Comparison of ENCODE assay signal across 18 cellular contexts in genomic region chr2:235723811-235724465, GRCh38.
DNase-seq lines count a peak whose midpoint lies in the region; ATAC-seq and TF ChIP-seq lines count a peak whose summit lies in the region.
"Had no signal": no experiment of that assay in that cellular context is flagged by ENCODE, and none has a peak within 500 bp of the region (broad histone marks: within the 10 kb centered on the region; RNA-seq: fewer than 3 reads in every experiment).

No MANE protein-coding gene starts in this region.

- TF ChIP-seq EP300 in gastroesophageal sphincter (IDR thresholded peaks at IDR 0.05): no peak

- no peaks in the 10 kb centered on the region for H3K9me3 ChIP-seq in gastroesophageal sphincter
- H3K9me3 ChIP-seq in muscle layer of colon (ENCODE audit: low read length): no peaks in the 10 kb centered on the region

- no peak overlapping the region for H3K4me3 Mint-ChIP-seq in GM23338
- H3K4me3 Mint-ChIP-seq: activated CD4-positive, alpha-beta T cell treated with anti-CD3 and anti-CD28 coated beads, Interleukin-2, amount 10 ng/mL, durations not matched to agents 7 days and 5 days; activated naive CD8-positive, alpha-beta T cell treated with anti-CD3 and anti-CD28 coated beads, Interleukin-2, amount 50 U/mL, for 24 hours; activated T-helper 17 cell treated with anti-CD3 and anti-CD28 coated beads, Interleukin-2, amount 50 U/mL, for 72 hours; dendritic cell treated with granulocyte-macrophage colony-stimulating factor and Interleukin-4, amounts not matched to agents 40 ng/mL and 50 ng/mL, for 4 days had no signal

- H3K9me2 ChIP-seq in GM23338 (ENCODE audit: insufficient read depth): no peaks in the 10 kb centered on the region

- H3K36me3 Mint-ChIP-seq in GM23338 (ENCODE audit: low read depth): peaks cover 14% of the 10 kb centered on the region
- H3K36me3 Mint-ChIP-seq: CD4-positive, CD25-positive, alpha-beta regulatory T cell had no signal

- peak overlapping the region; percentile 7 for H3K9ac ChIP-seq in muscle layer of colon (ENCODE audit: low read length)

- no peaks in the 10 kb centered on the region; the same call in 1 of the 2 replicates for H3K79me2 ChIP-seq in GM23338 (replicated peaks; ENCODE audit: insufficient read depth)

- no peak overlapping the region for H2AFZ ChIP-seq in GM23338

- peaks cover 1% of the 10 kb centered on the region for H3K27me3 Mint-ChIP-seq in GM23338 (ENCODE audit: insufficient read depth, low read depth, poor library complexity)
- H3K27me3 Mint-ChIP-seq: activated CD4-positive, alpha-beta T cell treated with anti-CD3 and anti-CD28 coated beads, Interleukin-2, amount 10 ng/mL, durations not matched to agents 7 days and 5 days; activated T-helper 17 cell treated with anti-CD3 and anti-CD28 coated beads, Interleukin-2, amount 50 U/mL, for 72 hours; CD4-positive, CD25-positive, alpha-beta regulatory T cell; dendritic cell treated with granulocyte-macrophage colony-stimulating factor and Interleukin-4, amounts not matched to agents 40 ng/mL and 50 ng/mL, for 4 days had no signal

- H3K4me2 ChIP-seq in GM23338: no peak overlapping the region

- no peaks in the 10 kb centered on the region for H3K36me3 ChIP-seq in GM23338 (ENCODE audit: insufficient read depth)
- H3K36me3 ChIP-seq in gastroesophageal sphincter: peaks cover 0 to 15% of the 10 kb centered on the region in 2 donors
- no peaks in the 10 kb centered on the region for H3K36me3 ChIP-seq in muscle layer of colon (ENCODE audit: insufficient read depth, low read length)

- no peak for TF ChIP-seq POLR2A in gastroesophageal sphincter (IDR thresholded peaks at IDR 0.05)

- peaks cover 4% of the 10 kb centered on the region; the same call in 1 of the 3 replicates for H3K9me3 Mint-ChIP-seq in GM23338
- H3K9me3 Mint-ChIP-seq: activated CD4-positive, alpha-beta T cell treated with anti-CD3 and anti-CD28 coated beads, Interleukin-2, amount 10 ng/mL, durations not matched to agents 7 days and 5 days; activated naive CD8-positive, alpha-beta T cell treated with anti-CD3 and anti-CD28 coated beads, Interleukin-2, amount 50 U/mL, for 24 hours; activated T-helper 17 cell treated with anti-CD3 and anti-CD28 coated beads, Interleukin-2, amount 50 U/mL, for 72 hours; CD4-positive, CD25-positive, alpha-beta regulatory T cell; dendritic cell treated with granulocyte-macrophage colony-stimulating factor and Interleukin-4, amounts not matched to agents 40 ng/mL and 50 ng/mL, for 4 days had no signal

- H3K27ac ChIP-seq in GM23338 (ENCODE audit: low read depth) (no peak overlapping the region), gastroesophageal sphincter (peak overlapping the region; percentile 48 to 82 (median 74)), muscle layer of colon (ENCODE audit: low read depth, low read length) (peak overlapping the region; percentile 68), substantia nigra (ENCODE audit: low read depth, low read length, poor library complexity, severe bottlenecking) (peak overlapping the region; percentile 89)

- 100% methylated on average over 1 to 2 of the region's 16 CpGs for whole genome bisulfite sequencing in gastroesophageal sphincter (ENCODE audit: low coverage in 1 of 2), 2 donors

- peaks cover 28% of the 10 kb centered on the region for H3K4me1 Mint-ChIP-seq in GM23338
- H3K4me1 Mint-ChIP-seq: activated CD4-positive, alpha-beta T cell treated with anti-CD3 and anti-CD28 coated beads, Interleukin-2, amount 10 ng/mL, durations not matched to agents 7 days and 5 days; activated naive CD8-positive, alpha-beta T cell treated with anti-CD3 and anti-CD28 coated beads, Interleukin-2, amount 50 U/mL, for 24 hours; activated T-helper 17 cell treated with anti-CD3 and anti-CD28 coated beads, Interleukin-2, amount 50 U/mL, for 72 hours; CD4-positive, CD25-positive, alpha-beta regulatory T cell had no signal

- DNase-seq in GM23338 (ENCODE audit: low spot score) (no peak), substantia nigra (lab: John Stamatoyannopoulos, UW) (peak in 31 of 49 donors; percentile 21 to 79 (median 44)), NCI-H2029 treated with DMSO at 0.1 percent for 48 hours (lab: John Stamatoyannopoulos, UW) (no peak), mucosa of gallbladder (ENCODE audit: low spot score) (no peak)
- DNase-seq in stimulated activated CD4-positive, alpha-beta T cell treated with anti-CD3 and anti-CD28 coated beads, Interleukin-12 subunit alpha, Interleukin-12 subunit beta, amount 100 ng/mL, for 4 hours: no peak
- DNase-seq: activated CD4-positive, alpha-beta T cell treated with anti-CD3 and anti-CD28 coated beads, Interleukin-2, amount 10 ng/mL, durations not matched to agents 7 days and 5 days; activated naive CD8-positive, alpha-beta T cell treated with anti-CD3 and anti-CD28 coated beads, Interleukin-2, amount 50 U/mL, for 24 hours; CD4-positive, CD25-positive, alpha-beta regulatory T cell; GOT3; mesenchymal stem cell; MM.1S; NCI-H146; SHP77 had no signal

- no peaks in the 10 kb centered on the region for H4K20me1 ChIP-seq in GM23338 (replicated peaks; ENCODE audit: insufficient read depth)

- 0 out of 2 replicates have a peak overlapping the region, but pooled peaks have one; percentile 11 for H3K27ac Mint-ChIP-seq in GM23338
- H3K27ac Mint-ChIP-seq: activated CD4-positive, alpha-beta T cell treated with anti-CD3 and anti-CD28 coated beads, Interleukin-2, amount 10 ng/mL, durations not matched to agents 7 days and 5 days; activated naive CD8-positive, alpha-beta T cell treated with anti-CD3 and anti-CD28 coated beads, Interleukin-2, amount 50 U/mL, for 24 hours; activated T-helper 17 cell treated with anti-CD3 and anti-CD28 coated beads, Interleukin-2, amount 50 U/mL, for 72 hours; CD4-positive, CD25-positive, alpha-beta regulatory T cell; dendritic cell treated with granulocyte-macrophage colony-stimulating factor and Interleukin-4, amounts not matched to agents 40 ng/mL and 50 ng/mL, for 4 days had no signal

- ATAC-seq in GM23338: no peak; the same call in 2 of the 3 replicates
- no peak for ATAC-seq in gastroesophageal sphincter
- no peak for ATAC-seq in GM21576 (IDR thresholded peaks at IDR 0.05; ENCODE audit: unreplicated experiment)
- ATAC-seq: activated naive CD8-positive, alpha-beta T cell treated with anti-CD3 and anti-CD28 coated beads, Interleukin-2, amount 50 U/mL, for 24 hours; activated T-helper 17 cell treated with anti-CD3 and anti-CD28 coated beads, Interleukin-2, amount 50 U/mL, for 72 hours had no signal

- H3K4me1 ChIP-seq in GM23338 (ENCODE audit: insufficient read depth): no peaks in the 10 kb centered on the region
- peaks cover 0 to 62% (median 20%) of the 10 kb centered on the region in 3 donors for H3K4me1 ChIP-seq in gastroesophageal sphincter
- peaks cover 44% of the 10 kb centered on the region for H3K4me1 ChIP-seq in muscle layer of colon (ENCODE audit: insufficient read depth, low read length)

- no peaks in the 10 kb centered on the region for H3K27me3 ChIP-seq in GM23338 (ENCODE audit: insufficient read depth)
- H3K27me3 ChIP-seq in gastroesophageal sphincter: no peaks in the 10 kb centered on the region
- no peaks in the 10 kb centered on the region for H3K27me3 ChIP-seq in muscle layer of colon (ENCODE audit: control insufficient read depth in 1 of 2, insufficient read depth in 2 of 2, low read length in 2 of 2)

- TF ChIP-seq CTCF in GM23338 (conservative IDR thresholded peaks at IDR 0.05; ENCODE audit: low read depth in 2 of 2) (0 out of 4 replicates have a peak, but pooled peaks of 1 of the 2 experiments have one; percentile 5), gastroesophageal sphincter (IDR thresholded peaks at IDR 0.05) (no peak)

- H3F3A ChIP-seq in GM23338 (replicated peaks; ENCODE audit: low read depth): no peaks in the 10 kb centered on the region

- H3K4me3 ChIP-seq in GM23338 (no peak overlapping the region), gastroesophageal sphincter (no peak overlapping the region), muscle layer of colon (ENCODE audit: low read depth in 1 of 2, low read length in 2 of 2) (peak overlapping the region in 1 of 2 donors; percentile 36)

TF ChIP-seq in GM23338, 12 proteins besides CTCF, POLR2A, EP300 and RAD21 (continues in another document):
- no peak for TF ChIP-seq REST (IDR thresholded peaks at IDR 0.05; ENCODE audit: unreplicated experiment)
- no peak for TF ChIP-seq NANOG (IDR thresholded peaks at IDR 0.05; ENCODE audit: borderline replicate concordance)
- no peak for TF ChIP-seq EZH2 (IDR thresholded peaks at IDR 0.05; ENCODE audit: low read depth, unreplicated experiment)
- TF ChIP-seq EZH2phosphoT487 (IDR thresholded peaks at IDR 0.05; ENCODE audit: unreplicated experiment): no peak
- TF ChIP-seq ZNF114 (CRISPR knock-in tag; IDR thresholded peaks at IDR 0.05): no peak
- no peak for TF ChIP-seq JUNB (IDR thresholded peaks at IDR 0.05; ENCODE audit: unreplicated experiment)
- TF ChIP-seq STAT1 (IDR thresholded peaks at IDR 0.05; ENCODE audit: unreplicated experiment): no peak

Comparison
In these comparisons a context has a peak if more than half of its experiments do, and no peak if none do; other contexts are left out.
1. DNase-seq: peak in substantia nigra (31 of 49); none in GM23338 (single experiment), NCI-H2029 treated with DMSO at 0.1 percent for 48 hours (single experiment), mucosa of gallbladder (single experiment) and stimulated activated CD4-positive, alpha-beta T cell treated with anti-CD3 and anti-CD28 coated beads, Interleukin-12 subunit alpha, Interleukin-12 subunit beta, amount 100 ng/mL, for 4 hours (single experiment).